Comparison of ENCODE assay signal across 8 cellular contexts in the genomic region with DNA sequence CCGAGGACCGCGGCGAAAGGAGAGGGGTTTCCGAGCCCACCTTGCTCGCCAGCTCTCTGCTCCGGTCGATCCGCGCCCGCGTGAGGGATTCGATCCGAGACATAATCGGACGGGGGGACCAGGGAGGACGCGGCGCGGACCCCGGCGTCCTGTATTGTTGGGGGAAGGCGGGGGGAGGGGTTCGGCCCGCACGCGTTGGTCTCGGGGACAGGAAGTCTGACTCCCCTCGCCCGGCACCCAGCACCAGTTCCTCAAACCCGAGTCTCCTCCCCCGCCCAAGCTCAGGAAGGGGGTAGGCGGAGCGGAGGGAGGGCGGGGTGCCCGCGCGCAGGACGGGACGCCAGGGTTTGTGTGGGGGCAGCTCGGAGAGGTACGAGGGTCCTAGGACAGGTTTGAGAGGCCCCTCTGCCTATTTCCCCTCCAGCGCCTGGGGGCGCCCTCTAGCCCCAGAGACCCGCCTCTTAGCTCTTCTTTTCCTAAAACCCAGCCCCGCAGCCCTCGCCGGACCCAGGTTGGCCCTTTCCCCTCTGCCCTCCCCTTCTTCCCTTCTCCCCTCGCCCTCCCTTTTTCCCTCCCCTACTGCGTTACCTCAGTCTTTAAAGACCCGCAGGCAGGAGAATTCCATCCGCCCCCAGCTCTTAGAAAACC. TPM values are rescaled to one million over a fixed set of nuclear protein-coding genes. Genes with fewer than 3 reads are reported as not detected.
DNase-seq lines count a peak whose midpoint lies in the region; ATAC-seq and TF ChIP-seq lines count a peak whose summit lies in the region.

A gene (minus strand): TSS at position 223 of the 648 bp plus-strand sequence. CDS start 120 bp downstream, at position 103.

- H3K27ac Mint-ChIP-seq in CD4-positive, alpha-beta memory T cell = peak within 1 kb of the TSS; percentile 81 to 98 (median 96)
- peak within 1 kb of the TSS; percentile 85 for H3K27ac Mint-ChIP-seq in activated naive CD8-positive, alpha-beta T cell treated with anti-CD3 and anti-CD28 coated beads, Interleukin-2, amount 10 ng/mL, durations not matched to agents 7 days and 5 days
- H3K27ac Mint-ChIP-seq in type B pancreatic cell = peak within 1 kb of the TSS; percentile 90

- CTCF ChIA-PET in CD4-positive, alpha-beta memory T cell (lab: Charles Lee; ENCODE audit: partially characterized antibody) = interaction anchor here (0.6 to 6.8 kb wide), 9 partner anchors 9 to 63 kb away, joined by 3 to 47 read pairs (median 6); a partner anchor contains a TSS

- H3K4me1 Mint-ChIP-seq in CD4-positive, alpha-beta memory T cell = peaks cover 49 to 89% (median 62%) of the 10 kb centered on the region in 4 donors
- H3K4me1 Mint-ChIP-seq in activated naive CD8-positive, alpha-beta T cell treated with anti-CD3 and anti-CD28 coated beads, Interleukin-2, amount 10 ng/mL, durations not matched to agents 7 days and 5 days = peaks cover 61% of the 10 kb centered on the region
- peaks cover 58% of the 10 kb centered on the region for H3K4me1 Mint-ChIP-seq in type B pancreatic cell (ENCODE audit: unreplicated experiment)

- peak within 1 kb of the TSS; percentile 87 to 96 for H3K4me3 ChIP-seq in CD4-positive, alpha-beta memory T cell (ENCODE audit: low read length in 2 of 2)
- H3K4me3 ChIP-seq in LNCaP clone FGC (ENCODE audit: low read depth, low read length) (peak within 1 kb of the TSS; percentile 81), heart right ventricle (peak within 1 kb of the TSS; percentile 66 to 97 (median 88))

- H3K27ac ChIP-seq in CD4-positive, alpha-beta memory T cell (ENCODE audit: low read depth, low read length) = peak within 1 kb of the TSS; percentile 86
- peak within 1 kb of the TSS; percentile 86 to 99 (median 96) for H3K27ac ChIP-seq in heart right ventricle

- intact Hi-C loops in CD4-positive, alpha-beta memory T cell (cut with micrococcal nuclease) = loop anchor here (1.0 to 5.0 kb wide), 4 partner anchors 11 to 121 kb away; a partner anchor contains a TSS
- intact Hi-C loops in heart right ventricle (cut with DNase I) (loop anchor here in 4 of 10 donors (2.0 to 5.0 kb wide), 2 partner anchors 16 to 36 kb away; a partner anchor contains a TSS), posterior vena cava (cut with DNase I) (no loop called here)

- H3K36me3 Mint-ChIP-seq in CD4-positive, alpha-beta memory T cell = peaks cover 0 to 39% of the 10 kb centered on the region in 2 donors
- H3K36me3 Mint-ChIP-seq in activated naive CD8-positive, alpha-beta T cell treated with anti-CD3 and anti-CD28 coated beads, Interleukin-2, amount 10 ng/mL, durations not matched to agents 7 days and 5 days = peaks cover 25% of the 10 kb centered on the region
- no peaks in the 10 kb centered on the region for H3K36me3 Mint-ChIP-seq in type B pancreatic cell

- H3K9me3 ChIP-seq in CD4-positive, alpha-beta memory T cell (ENCODE audit: control insufficient read depth in 1 of 2, low read length in 2 of 2) = no peaks in the 10 kb centered on the region
- no peaks in the 10 kb centered on the region for H3K9me3 ChIP-seq in heart right ventricle

- peaks cover 73% of the 10 kb centered on the region for H3K4me1 ChIP-seq in CD4-positive, alpha-beta memory T cell (ENCODE audit: insufficient read depth, low read length)
- peaks cover 34 to 89% (median 80%) of the 10 kb centered on the region in 9 donors for H3K4me1 ChIP-seq in heart right ventricle

- H3K27me3 Mint-ChIP-seq in CD4-positive, alpha-beta memory T cell = no peaks in the 10 kb centered on the region
- no peaks in the 10 kb centered on the region for H3K27me3 Mint-ChIP-seq in activated naive CD8-positive, alpha-beta T cell treated with anti-CD3 and anti-CD28 coated beads, Interleukin-2, amount 10 ng/mL, durations not matched to agents 7 days and 5 days
- H3K27me3 Mint-ChIP-seq in type B pancreatic cell = no peaks in the 10 kb centered on the region

- 0 out of 2 replicates have a peak, but pooled peaks have one; percentile 9 for TF ChIP-seq CTCF in LNCaP clone FGC (IDR thresholded peaks at IDR 0.05; ENCODE audit: control insufficient read depth, extremely low read depth, insufficient read depth)
- TF ChIP-seq CTCF in heart right ventricle (IDR thresholded peaks at IDR 0.05) = peak in 7 of 9 donors; percentile 12 to 55 (median 31)
- TF ChIP-seq CTCF in type B pancreatic cell (conservative IDR thresholded peaks at IDR 0.05) = peak; percentile 54

- no peaks in the 10 kb centered on the region for H3K27me3 ChIP-seq in CD4-positive, alpha-beta memory T cell (ENCODE audit: insufficient read depth, low read length)
- H3K27me3 ChIP-seq in heart right ventricle = no peaks in the 10 kb centered on the region

- DNase-seq in CD4-positive, alpha-beta memory T cell = peak; percentile 63 to 82 (median 66)
- DNase-seq in LNCaP clone FGC (ENCODE audit: low read depth) (no peak), SW 1271 (lab: John Stamatoyannopoulos, UW) (peak; percentile 40 to 44), heart right ventricle (peak; percentile 87), posterior vena cava (ENCODE audit: low spot score) (peak; percentile 95), type B pancreatic cell (ENCODE audit: extremely low spot score, unreplicated experiment) (peak; percentile 79)
- peak; percentile 78 for DNase-seq in activated naive CD8-positive, alpha-beta T cell treated with anti-CD3 and anti-CD28 coated beads, Interleukin-2, amount 10 ng/mL, durations not matched to agents 7 days and 5 days

- POLR2A ChIA-PET in CD4-positive, alpha-beta memory T cell (lab: Charles Lee; ENCODE audit: partially characterized antibody) = interaction anchor here (0.5 to 12.4 kb wide), 20 partner anchors 11 to 1344 kb away, joined by 3 to 199 read pairs (median 6); a partner anchor contains a TSS
- POLR2A ChIA-PET in activated naive CD8-positive, alpha-beta T cell treated with anti-CD3 and anti-CD28 coated beads, Interleukin-2, amount 10 ng/mL, durations not matched to agents 7 days and 5 days (lab: Charles Lee) = interaction anchor here (0.8 to 9.5 kb wide), 10 partner anchors 10 to 122 kb away, joined by 3 to 105 read pairs (median 14); a partner anchor contains a TSS

- H3K9me3 Mint-ChIP-seq in CD4-positive, alpha-beta memory T cell = no peaks in the 10 kb centered on the region
- H3K9me3 Mint-ChIP-seq in activated naive CD8-positive, alpha-beta T cell treated with anti-CD3 and anti-CD28 coated beads, Interleukin-2, amount 10 ng/mL, durations not matched to agents 7 days and 5 days = no peaks in the 10 kb centered on the region
- H3K9me3 Mint-ChIP-seq in type B pancreatic cell = no peaks in the 10 kb centered on the region

- H3K4me3 Mint-ChIP-seq in CD4-positive, alpha-beta memory T cell = peak within 1 kb of the TSS; percentile 93 to 99 (median 97)
- H3K4me3 Mint-ChIP-seq in activated naive CD8-positive, alpha-beta T cell treated with anti-CD3 and anti-CD28 coated beads, Interleukin-2, amount 10 ng/mL, durations not matched to agents 7 days and 5 days = peak within 1 kb of the TSS; percentile 99
- H3K4me3 Mint-ChIP-seq in type B pancreatic cell = peak within 1 kb of the TSS; percentile 91

- 0 to 1% methylated on average over 49 to 52 of the region's 52 CpGs for WGBS in heart right ventricle, 2 donors

- peaks cover 4% of the 10 kb centered on the region for H3K36me3 ChIP-seq in CD4-positive, alpha-beta memory T cell (ENCODE audit: insufficient read depth, low read length)
- H3K36me3 ChIP-seq in heart right ventricle = peaks cover 0 to 12% (median 0%) of the 10 kb centered on the region in 9 donors

- ATAC-seq in GM21381 (IDR thresholded peaks at IDR 0.05; ENCODE audit: unreplicated experiment) = peak; percentile 37
- ATAC-seq in activated naive CD8-positive, alpha-beta T cell treated with anti-CD3 and anti-CD28 coated beads, Interleukin-2, amount 10 ng/mL, durations not matched to agents 7 days and 5 days (ENCODE audit: low read depth) = peak; percentile 72
- ATAC-seq in heart right ventricle = peak; percentile 64 to 82 (median 76)

RNA-seq across cellular contexts. Expression of the gene that starts here (rescaled TPM):
- 100 to 1,000 TPM; 190 to 198 TPM for total RNA-seq in CD4-positive, alpha-beta memory T cell
- polyA plus RNA-seq in CD4-positive, alpha-beta memory T cell = 10 to 100 TPM in 1 of 2 donors, 1 to 10 TPM in 1; 6.7 to 30.4 TPM
- total RNA-seq in activated naive CD8-positive, alpha-beta T cell treated with anti-CD3 and anti-CD28 coated beads, Interleukin-2, amount 10 ng/mL, durations not matched to agents 7 days and 5 days = 100 to 1,000 TPM; 151 to 155 TPM
- total RNA-seq in heart right ventricle (10 to 100 TPM; 48.6 to 79.8 (median 58.2) TPM), posterior vena cava (100 to 1,000 TPM; 138 to 161 TPM), type B pancreatic cell (ENCODE audit: low replicate concordance) (46.4 and 80.6 TPM in 2 replicates)
- 10 to 100 TPM; 22.7 to 38.0 TPM for polyA plus RNA-seq in heart right ventricle
